Comparison of ENCODE assay signal across 13 cellular contexts in genomic region chrX:139784788-139785187, GRCh38.
A peak's percentile ranks its signal among the peaks of the same experiment; 100 is the strongest.
DNase-seq lines count a peak whose midpoint lies in the region; ATAC-seq and TF ChIP-seq lines count a peak whose summit lies in the region.
"Had no signal": no experiment of that assay in that cellular context is flagged by ENCODE, and none has a peak within 500 bp of the region (broad histone marks: within the 10 kb centered on the region; RNA-seq: fewer than 3 reads in every experiment).

No MANE protein-coding gene starts in this region.

- TF ChIP-seq CTCF in Caco-2 (IDR thresholded peaks at IDR 0.05; ENCODE audit: insufficient read depth in 1 of 2, low read depth in 1 of 2, low read length in 1 of 2, severe bottlenecking in 1 of 2, unreplicated experiment in 1 of 2): no peak

- no peaks in the 10 kb centered on the region for H3K4me1 Mint-ChIP-seq in Caco-2 (ENCODE audit: low read depth, unreplicated experiment)
- H3K4me1 Mint-ChIP-seq: WTC11 had no signal

- no peaks in the 10 kb centered on the region for H3K4me1 ChIP-seq in Caco-2
- H3K4me1 ChIP-seq: right atrium auricular region had no signal

- H3K4me3 Mint-ChIP-seq in Caco-2 (ENCODE audit: unreplicated experiment): no peak overlapping the region
- H3K4me3 Mint-ChIP-seq: WTC11 had no signal

- H3K4me3 ChIP-seq in Caco-2 (ENCODE audit: low read depth, low read length): no peak overlapping the region
- H3K4me3 ChIP-seq: right atrium auricular region, thoracic aorta had no signal

- intact Hi-C loops in Caco-2 (cut with micrococcal nuclease; ENCODE audit: unreplicated experiment): no loop called here

- POLR2A ChIA-PET in Caco-2 (lab: Charles Lee): no interaction called here

- CTCF ChIA-PET in Caco-2 (lab: Charles Lee): no interaction called here

- H3K27me3 Mint-ChIP-seq in Caco-2 (ENCODE audit: insufficient read depth, unreplicated experiment): no peaks in the 10 kb centered on the region

- DNase-seq in NCI-H526 treated with DMSO at 0.1 percent for 48 hours (lab: John Stamatoyannopoulos, UW): peak; percentile 3
- DNase-seq in NCI-H2171 treated with DMSO at 0.1 percent for 48 hours (lab: John Stamatoyannopoulos, UW): no peak
- no peak for DNase-seq in Caco-2
- DNase-seq in glomerular visceral epithelial cell (ENCODE audit: extremely low spot score): no peak
- DNase-seq in DMS79 (lab: John Stamatoyannopoulos, UW): no peak
- DNase-seq: NCI-H345 had no signal

- H3K27ac Mint-ChIP-seq in Caco-2 (ENCODE audit: unreplicated experiment): no peak overlapping the region
- H3K27ac Mint-ChIP-seq: WTC11 had no signal

- peaks cover 9% of the 10 kb centered on the region for H3K36me3 Mint-ChIP-seq in Caco-2 (ENCODE audit: insufficient read depth, unreplicated experiment)

- ATAC-seq in GM18867 (IDR thresholded peaks at IDR 0.05; ENCODE audit: unreplicated experiment): peak; percentile 99
- ATAC-seq in GM21528 (IDR thresholded peaks at IDR 0.05; ENCODE audit: low FRiP score, unreplicated experiment): peak; percentile 99
- peak; percentile 89 for ATAC-seq in HG03060 (IDR thresholded peaks at IDR 0.05; ENCODE audit: low read depth, unreplicated experiment)
- ATAC-seq: Right ventricle myocardium inferior, WTC11 had no signal

- H3K9me3 ChIP-seq in Caco-2: no peaks in the 10 kb centered on the region
- H3K9me3 ChIP-seq: right atrium auricular region, thoracic aorta had no signal

- no peaks in the 10 kb centered on the region for H3K9me3 Mint-ChIP-seq in Caco-2 (ENCODE audit: unreplicated experiment)
- H3K9me3 Mint-ChIP-seq: WTC11 had no signal

- no TSS peak for BruUV-seq in Caco-2 (replicated peaks; lab: Mats Ljungman, UMichigan)

- H3K36me3 ChIP-seq in Caco-2 (ENCODE audit: control insufficient read depth, insufficient read depth, low read length): no peaks in the 10 kb centered on the region
- H3K36me3 ChIP-seq: right atrium auricular region, thoracic aorta had no signal

- H3K27me3 ChIP-seq in Caco-2 (replicated peaks; ENCODE audit: control insufficient read depth, insufficient read depth, low read length): no peaks in the 10 kb centered on the region
- H3K27me3 ChIP-seq: right atrium auricular region had no signal
